16 cellular contexts compared by ENCODE assay signal in the genomic region with DNA sequence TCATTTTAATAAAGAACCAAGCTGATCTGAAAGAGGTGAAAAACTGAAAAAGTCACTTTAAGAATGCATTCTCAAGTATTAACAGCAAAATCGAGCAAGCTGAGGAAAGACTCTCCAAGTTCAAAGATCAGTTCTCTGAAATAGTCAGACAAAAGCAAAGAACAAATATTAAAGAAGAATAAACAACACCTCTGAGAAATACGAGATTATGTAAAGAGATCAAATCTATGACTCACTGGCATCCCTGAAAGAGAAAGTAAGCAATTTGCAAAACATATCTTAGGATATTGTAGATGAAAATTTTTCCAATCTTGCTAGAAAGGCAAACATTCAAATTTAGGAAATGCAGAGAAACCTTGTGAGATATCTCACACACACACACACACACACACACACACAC.
"Had no signal": no experiment of that assay in that cellular context is flagged by ENCODE, and none has a peak within 500 bp of the region (broad histone marks: within the 10 kb centered on the region; RNA-seq: fewer than 3 reads in every experiment).

No MANE protein-coding gene starts in this region.

- ATAC-seq: naive thymus-derived CD8-positive, alpha-beta T cell; sciatic nerve had no signal

- H3K27me3 Mint-ChIP-seq: activated CD4-positive, alpha-beta T cell treated with anti-CD3 and anti-CD28 coated beads, Interleukin-2, amount 10 ng/mL, durations not matched to agents 7 days and 5 days; central memory CD8-positive, alpha-beta T cell; dendritic cell treated with granulocyte-macrophage colony-stimulating factor and Interleukin-4, amounts not matched to agents 40 ng/mL and 50 ng/mL, for 4 days; naive thymus-derived CD8-positive, alpha-beta T cell; type B pancreatic cell had no signal

- DNase-seq: activated CD4-positive, alpha-beta T cell treated with anti-CD3 and anti-CD28 coated beads, Interleukin-2, amount 10 ng/mL, durations not matched to agents 7 days and 5 days; activated CD4-positive, CD25-positive, alpha-beta regulatory T cell; activated CD8-positive, alpha-beta memory T cell treated with anti-CD3 and anti-CD28 coated beads for 24 hours; activated naive CD4-positive, alpha-beta T cell treated with anti-CD3 and anti-CD28 coated beads for 36 hours; foreskin melanocyte; head of caudate nucleus; naive thymus-derived CD8-positive, alpha-beta T cell; stimulated activated CD4-positive, alpha-beta T cell treated with anti-CD3 and anti-CD28 coated beads, Interleukin-12 subunit alpha, Interleukin-12 subunit beta, amount 100 ng/mL, for 4 hours; stimulated activated naive CD4-positive, alpha-beta T cell; substantia nigra had no signal

- FAIRE-seq: TTC549 had no signal

- H3K4me1 Mint-ChIP-seq: activated CD4-positive, alpha-beta T cell treated with anti-CD3 and anti-CD28 coated beads, Interleukin-2, amount 10 ng/mL, durations not matched to agents 7 days and 5 days; central memory CD8-positive, alpha-beta T cell; naive thymus-derived CD8-positive, alpha-beta T cell had no signal

- H3K36me3 Mint-ChIP-seq: naive thymus-derived CD8-positive, alpha-beta T cell; type B pancreatic cell had no signal

- H3K27ac Mint-ChIP-seq: activated CD4-positive, alpha-beta T cell treated with anti-CD3 and anti-CD28 coated beads, Interleukin-2, amount 10 ng/mL, durations not matched to agents 7 days and 5 days; activated naive CD4-positive, alpha-beta T cell treated with anti-CD3 and anti-CD28 coated beads for 36 hours; dendritic cell treated with granulocyte-macrophage colony-stimulating factor and Interleukin-4, amounts not matched to agents 40 ng/mL and 50 ng/mL, for 4 days; naive thymus-derived CD8-positive, alpha-beta T cell; T-helper 1 cell treated with Interleukin-12 subunit alpha and Interleukin-12 subunit beta and Interleukin-4 antibody, amounts not matched to agents 30 μg/mL and 1 μg/mL, for 36 hours; type B pancreatic cell had no signal

- H3K9me3 Mint-ChIP-seq: activated CD4-positive, alpha-beta T cell treated with anti-CD3 and anti-CD28 coated beads, Interleukin-2, amount 10 ng/mL, durations not matched to agents 7 days and 5 days; type B pancreatic cell had no signal

- H3K4me3 Mint-ChIP-seq: activated CD4-positive, alpha-beta T cell treated with anti-CD3 and anti-CD28 coated beads, Interleukin-2, amount 10 ng/mL, durations not matched to agents 7 days and 5 days; activated naive CD4-positive, alpha-beta T cell treated with anti-CD3 and anti-CD28 coated beads for 36 hours; central memory CD8-positive, alpha-beta T cell; dendritic cell treated with granulocyte-macrophage colony-stimulating factor and Interleukin-4, amounts not matched to agents 40 ng/mL and 50 ng/mL, for 4 days; naive thymus-derived CD8-positive, alpha-beta T cell; T-helper 1 cell treated with Interleukin-12 subunit alpha and Interleukin-12 subunit beta and Interleukin-4 antibody, amounts not matched to agents 30 μg/mL and 1 μg/mL, for 36 hours; type B pancreatic cell had no signal
